9 cellular contexts compared by ENCODE assay signal in the genomic region with DNA sequence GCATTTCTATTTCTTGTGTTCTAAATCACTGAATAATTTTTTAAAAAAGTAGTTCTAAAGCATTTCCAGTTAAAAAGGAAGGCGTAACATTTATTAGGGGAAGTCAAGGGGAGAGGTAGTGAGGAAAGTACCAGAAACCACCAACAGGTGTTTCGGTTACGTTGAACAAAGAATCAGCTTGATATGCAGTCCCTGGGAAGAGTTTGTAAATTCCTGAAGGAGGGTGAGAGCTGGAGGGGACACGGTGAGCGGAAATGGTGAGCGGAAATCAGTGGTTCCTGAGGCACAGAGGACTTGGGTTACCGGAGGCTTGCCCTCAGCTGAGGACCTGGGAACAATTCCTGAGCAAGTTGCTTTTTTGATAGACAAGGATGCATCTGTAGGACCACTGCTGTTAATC. TPM values are rescaled to one million over a fixed set of nuclear protein-coding genes. Genes with fewer than 3 reads are reported as not detected.
DNase-seq lines count a peak whose midpoint lies in the region; ATAC-seq and TF ChIP-seq lines count a peak whose summit lies in the region.
"Had no signal": no experiment of that assay in that cellular context is flagged by ENCODE, and none has a peak within 500 bp of the region (broad histone marks: within the 10 kb centered on the region; RNA-seq: fewer than 3 reads in every experiment).

No MANE protein-coding gene starts in this region.

- H3K9me3 Mint-ChIP-seq in CD8-positive, alpha-beta T cell = no peaks in the 10 kb centered on the region

- POLR2A ChIA-PET in CD8-positive, alpha-beta T cell (lab: Charles Lee) = interaction anchor here (1.5 to 2.2 kb wide), 2 partner anchors 12 to 18 kb away, joined by 6 to 9 read pairs; a partner anchor contains a TSS

- H3K4me1 ChIP-seq in CD8-positive, alpha-beta T cell (ENCODE audit: insufficient read depth, low read length) = peaks cover 78% of the 10 kb centered on the region
- H3K4me1 ChIP-seq in body of pancreas (peaks cover 30% of the 10 kb centered on the region), stomach (peaks cover 0 to 70% (median 22%) of the 10 kb centered on the region in 4 donors)

- ATAC-seq in CD8-positive, alpha-beta T cell = no peak
- ATAC-seq in body of pancreas = peak; percentile 63
- ATAC-seq in GM21390 (IDR thresholded peaks at IDR 0.05; ENCODE audit: unreplicated experiment) = no peak
- ATAC-seq in HG03097 (IDR thresholded peaks at IDR 0.05; ENCODE audit: low FRiP score, unreplicated experiment) = no peak

- no peak overlapping the region for H3K4me3 ChIP-seq in CD8-positive, alpha-beta T cell (ENCODE audit: low read depth, low read length)
- no peak overlapping the region for H3K4me3 ChIP-seq in H7 (ENCODE audit: insufficient read depth, low read depth, low read length)
- H3K4me3 ChIP-seq in body of pancreas = no peak overlapping the region
- no peak overlapping the region for H3K4me3 ChIP-seq in stomach

- no peaks in the 10 kb centered on the region for H3K36me3 ChIP-seq in CD8-positive, alpha-beta T cell (ENCODE audit: insufficient read depth, low read length)
- H3K36me3 ChIP-seq in H7 (replicated peaks; ENCODE audit: control insufficient read depth, insufficient read depth, low read length) (0 out of 2 replicates have a peak, but pooled peaks cover 1% of the 10 kb centered on the region), body of pancreas (replicated peaks in 1 of 2; ENCODE audit: insufficient read depth in 1 of 2, low read depth in 2 of 2) (no peaks in the 10 kb centered on the region), stomach (peaks cover 0 to 7% (median 1%) of the 10 kb centered on the region in 4 donors)

- H3K27ac ChIP-seq in CD8-positive, alpha-beta T cell (ENCODE audit: low read depth, low read length) = no peak overlapping the region
- H3K27ac ChIP-seq in body of pancreas (peak overlapping the region in 2 of 4 donors; percentile 15 to 40), stomach (no peak overlapping the region)

- DNase-seq in CD8-positive, alpha-beta T cell = no peak
- DNase-seq in H7 (peak; percentile 68), body of pancreas (peak in 1 of 4 donors; percentile 21), myocyte (ENCODE audit: low read depth) (peak; percentile 46), stomach (no peak), NCI-H526 treated with DMSO at 0.1 percent for 48 hours (lab: John Stamatoyannopoulos, UW) (no peak)
- DNase-seq: NCI-H2171 treated with DMSO at 0.1 percent for 48 hours had no signal

- no peaks in the 10 kb centered on the region for H3K27me3 ChIP-seq in CD8-positive, alpha-beta T cell (ENCODE audit: insufficient read depth, low read length)
- H3K27me3 ChIP-seq in H7 (ENCODE audit: control insufficient read depth, insufficient read depth, low read length) = no peaks in the 10 kb centered on the region
- no peaks in the 10 kb centered on the region for H3K27me3 ChIP-seq in body of pancreas
- no peaks in the 10 kb centered on the region for H3K27me3 ChIP-seq in stomach

- no peak for TF ChIP-seq POLR2A in body of pancreas (IDR thresholded peaks at IDR 0.05)
- TF ChIP-seq POLR2A in stomach (IDR thresholded peaks at IDR 0.05) = no peak

- H3K27me3 Mint-ChIP-seq in CD8-positive, alpha-beta T cell (ENCODE audit: low read depth) = no peaks in the 10 kb centered on the region

- CTCF ChIA-PET in CD8-positive, alpha-beta T cell (lab: Charles Lee) = interaction anchor here (0.8 to 2.5 kb wide), 7 partner anchors 9 to 94 kb away, joined by 3 to 12 read pairs (median 4); a partner anchor contains a TSS

- no peak for TF ChIP-seq CTCF in CD8-positive, alpha-beta T cell (IDR thresholded peaks at IDR 0.05)
- TF ChIP-seq CTCF in body of pancreas (IDR thresholded peaks at IDR 0.05) = peak in 4 of 7 experiments; percentile 16 to 42 (median 20)
- TF ChIP-seq CTCF in stomach (IDR thresholded peaks at IDR 0.05) = no peak

- H3K4me3 Mint-ChIP-seq in CD8-positive, alpha-beta T cell = peak overlapping the region; percentile 53

- TF ChIP-seq EP300 in stomach (IDR thresholded peaks at IDR 0.05) = no peak

- H3K36me3 Mint-ChIP-seq in CD8-positive, alpha-beta T cell = peaks cover 2% of the 10 kb centered on the region

- 50 to 74% methylated on average over 7 of the region's 7 CpGs for WGBS in body of pancreas, 2 donors
- WGBS in stomach, 5 donors = 69 to 86% (median 83%) methylated on average over 7 of the region's 7 CpGs

- intact Hi-C loops in CD8-positive, alpha-beta T cell (cut with DNase I, micrococcal nuclease) = no loop called here
- intact Hi-C loops in body of pancreas (cut with DNase I) = no loop called here
- intact Hi-C loops in stomach (cut with DNase I; ENCODE audit: low total_unique reads) = no loop called here

- H3K4me1 Mint-ChIP-seq in CD8-positive, alpha-beta T cell (ENCODE audit: low read depth) = peaks cover 91% of the 10 kb centered on the region

- H3K9me3 ChIP-seq in CD8-positive, alpha-beta T cell (ENCODE audit: low read length) = no peaks in the 10 kb centered on the region
- no peaks in the 10 kb centered on the region for H3K9me3 ChIP-seq in body of pancreas
- no peaks in the 10 kb centered on the region for H3K9me3 ChIP-seq in stomach

- peak overlapping the region; percentile 4 for H3K27ac Mint-ChIP-seq in CD8-positive, alpha-beta T cell

RNA-seq across cellular contexts. Expression of a gene that starts 17.8 kb away (rescaled TPM):
- 10 to 100 TPM; 21.9 to 23.7 TPM for total RNA-seq in CD8-positive, alpha-beta T cell
- total RNA-seq in H7 (2014; rRNA removed; shearing (Covaris generic)) = 42.6 and 45.8 TPM in 2 replicates
- total RNA-seq in body of pancreas (10 to 100 TPM; 25.2 to 29.0 TPM), myocyte (59.6 and 86.7 TPM in 2 replicates), stomach (100 to 1,000 TPM in 1 of 5 donors, 10 to 100 TPM in 4; 21.9 to 123 (median 35.0) TPM)
- 48.9 TPM for polyA plus RNA-seq in myocyte (2012)
- 10 to 100 TPM; 20.1 to 24.6 (median 23.9) TPM for polyA plus RNA-seq in stomach

RNA-seq across cellular contexts. Expression of a gene that starts 48.0 kb away (rescaled TPM):
- 1 to 10 TPM; 4.8 to 4.9 TPM for total RNA-seq in CD8-positive, alpha-beta T cell
- 16.2 and 17.0 TPM in 2 replicates for total RNA-seq in H7 (2014; rRNA removed; shearing (Covaris generic))
- 1 to 10 TPM; 2.9 to 6.6 TPM for total RNA-seq in body of pancreas
- total RNA-seq in myocyte = 6.3 and 7.8 TPM in 2 replicates
- 5.3 TPM for polyA plus RNA-seq in myocyte (2012)
- 10 to 100 TPM in 1 of 5 donors, 1 to 10 TPM in 3, not detected in 1; 2.3 to 13.8 (median 8.4) TPM for total RNA-seq in stomach
- polyA plus RNA-seq in stomach = 1 to 10 TPM; 2.7 to 3.1 (median 2.9) TPM

Comparison
In these comparisons a context has a peak if more than half of its experiments do, and no peak if none do; other contexts are left out.
1. DNase-seq: peak in H7 (single experiment) and myocyte (single experiment); none in CD8-positive, alpha-beta T cell (0 of 7), stomach (single experiment) and NCI-H526 treated with DMSO at 0.1 percent for 48 hours (single experiment).
2. CTCF ChIP-seq: peak in body of pancreas (4 of 7); none in CD8-positive, alpha-beta T cell (single experiment) and stomach (0 of 7).